13 cellular contexts compared by ENCODE assay signal in genomic region chr4:23022032-23022431, GRCh38.
DNase-seq lines count a peak whose midpoint lies in the region; ATAC-seq, FAIRE-seq and TF ChIP-seq lines count a peak whose summit lies in the region.
"Had no signal": no experiment of that assay in that cellular context is flagged by ENCODE, and none has a peak within 500 bp of the region (broad histone marks: within the 10 kb centered on the region; RNA-seq: fewer than 3 reads in every experiment).

No MANE protein-coding gene starts in this region.

- no peak overlapping the region for H3K27ac ChIP-seq in IMR-90 (ENCODE audit: insufficient read depth, low read length)
- no peak overlapping the region for H3K27ac ChIP-seq in H1 (ENCODE audit: low read depth, low read length)
- H3K27ac ChIP-seq in mesendoderm (ENCODE audit: low read depth, low read length): no peak overlapping the region
- H3K27ac ChIP-seq: C4-2B, testis had no signal

- H2AK5ac ChIP-seq in IMR-90 (ENCODE audit: low read depth, low read length) (no peak overlapping the region), H1 (ENCODE audit: low read depth, low read length) (no peak overlapping the region), mesendoderm (ENCODE audit: low read length) (no peak overlapping the region)

- intact Hi-C loops in IMR-90 (cut with micrococcal nuclease): no loop called here

- H2AK9ac ChIP-seq in IMR-90 (replicated peaks; ENCODE audit: low read depth, low read length, poor library complexity): no peak overlapping the region

- H2AFZ ChIP-seq in IMR-90 (replicated peaks; ENCODE audit: low read length, poor library complexity) (no peak overlapping the region), H1 (ENCODE audit: low read length) (peak overlapping the region; percentile 87)

- H3K4me3 ChIP-seq in AG04449 (ENCODE audit: low read depth, low read length) (no peak overlapping the region), IMR-90 (ENCODE audit: insufficient read depth, low read depth, low read length) (no peak overlapping the region), H1 (ENCODE audit: extremely low read depth in 1 of 4, insufficient read depth in 2 of 4, low read depth in 3 of 4, low read length in 4 of 4) (no peak overlapping the region), mesendoderm (ENCODE audit: low read length) (no peak overlapping the region)
- H3K4me3 ChIP-seq: testis had no signal

- H3K23ac ChIP-seq in IMR-90 (ENCODE audit: low read depth, low read length): no peak overlapping the region
- no peak overlapping the region for H3K23ac ChIP-seq in H1 (ENCODE audit: insufficient read length)
- no peak overlapping the region for H3K23ac ChIP-seq in mesendoderm (ENCODE audit: low read length)

- H3K36me3 ChIP-seq in IMR-90 (ENCODE audit: control insufficient read depth, insufficient read depth, low read length): no peaks in the 10 kb centered on the region
- H3K36me3 ChIP-seq in H1 (ENCODE audit: control insufficient read depth in 2 of 4, insufficient read depth in 4 of 4, low read length in 3 of 4): no peaks in the 10 kb centered on the region
- H3K36me3 ChIP-seq in mesendoderm (ENCODE audit: control insufficient read depth, insufficient read depth, low read length): no peaks in the 10 kb centered on the region

- no peaks in the 10 kb centered on the region for H3K9me1 ChIP-seq in IMR-90 (ENCODE audit: insufficient read depth, low read length)

- no peak overlapping the region for H2BK12ac ChIP-seq in H1 (ENCODE audit: low read depth, low read length)

- no peak overlapping the region for H3K14ac ChIP-seq in IMR-90 (replicated peaks; ENCODE audit: low read depth, low read length)
- no peak overlapping the region for H3K14ac ChIP-seq in H1 (ENCODE audit: insufficient read length)

- H3K79me2 ChIP-seq in H1 (ENCODE audit: control insufficient read depth in 1 of 2, insufficient read depth in 2 of 2, low read length in 2 of 2) (no peaks in the 10 kb centered on the region), mesendoderm (ENCODE audit: control insufficient read depth, insufficient read depth, low read length) (no peaks in the 10 kb centered on the region)

- H2BK15ac ChIP-seq in IMR-90 (ENCODE audit: low read depth, low read length) (no peak overlapping the region), H1 (ENCODE audit: low read length) (no peak overlapping the region), mesendoderm (replicated peaks; ENCODE audit: low read depth) (no peak overlapping the region)

- TF ChIP-seq EP300 in H1 (IDR thresholded peaks at IDR 0.05; ENCODE audit: borderline replicate concordance in 1 of 2, low read depth in 2 of 2, low read length in 2 of 2): no peak

- H3K4me1 ChIP-seq in IMR-90 (ENCODE audit: control insufficient read depth, insufficient read depth, low read length) (no peaks in the 10 kb centered on the region), H1 (replicated peaks in 1 of 4; ENCODE audit: control insufficient read depth in 3 of 4, insufficient read depth in 4 of 4, low read length in 3 of 4) (no peaks in the 10 kb centered on the region), mesendoderm (ENCODE audit: control insufficient read depth, low read depth, low read length) (no peaks in the 10 kb centered on the region)
- H3K4me1 ChIP-seq: testis had no signal

- dilution Hi-C loops in IMR-90 (cut with HindIII; ENCODE audit: low sequenced_read_pairs, unreplicated experiment): no loop called here

- H4K5ac ChIP-seq in IMR-90 (ENCODE audit: low read depth, low read length) (no peak overlapping the region), H1 (ENCODE audit: insufficient read length, low read depth, low read length) (no peak overlapping the region), mesendoderm (ENCODE audit: low read length) (no peak overlapping the region)

- H3K18ac ChIP-seq in IMR-90 (ENCODE audit: low read depth, low read length): no peak overlapping the region
- H3K18ac ChIP-seq in H1 (ENCODE audit: extremely low read depth, low read length): no peak overlapping the region; the same call in 1 of the 2 replicates
- H3K18ac ChIP-seq in mesendoderm (ENCODE audit: low read length): no peak overlapping the region

- H3K9me3 ChIP-seq in IMR-90 (ENCODE audit: control insufficient read depth, insufficient read depth, low read length) (no peaks in the 10 kb centered on the region; the same call in 1 of the 2 replicates), H1 (ENCODE audit: insufficient read depth in 2 of 2, low read depth in 1 of 2, low read length in 1 of 2) (no peaks in the 10 kb centered on the region)
- H3K9me3 ChIP-seq: testis had no signal

- no peak for TF ChIP-seq POLR2A in IMR-90 (IDR thresholded peaks at IDR 0.05; ENCODE audit: low read depth, low read length)
- TF ChIP-seq POLR2A in H1 (IDR thresholded peaks at IDR 0.05; ENCODE audit: control extremely low read depth in 1 of 2, low read depth in 2 of 2, low read length in 2 of 2): no peak

- H2BK120ac ChIP-seq in IMR-90 (ENCODE audit: low read depth, low read length): no peak overlapping the region
- no peak overlapping the region for H2BK120ac ChIP-seq in H1 (replicated peaks; ENCODE audit: low read depth, low read length)
- H2BK120ac ChIP-seq in mesendoderm (ENCODE audit: low read depth, low read length): no peak overlapping the region

- H3K9ac ChIP-seq in IMR-90 (ENCODE audit: low read depth, low read length): no peak overlapping the region
- no peak overlapping the region for H3K9ac ChIP-seq in H1 (replicated peaks in 1 of 4; ENCODE audit: extremely low read depth in 1 of 4, low read depth in 3 of 4, low read length in 3 of 4)
- no peak overlapping the region for H3K9ac ChIP-seq in mesendoderm (ENCODE audit: low read length)

- no TSS peak for BruUV-seq in IMR-90 (replicated peaks; lab: Mats Ljungman, UMichigan)

- POLR2A ChIA-PET in AG04449 (lab: Yijun Ruan, JAX) (interaction anchor here (1.2 kb wide), 1 partner anchor 53 kb away, joined by 4 read pairs; no protein-coding TSS in a partner anchor), IMR-90 (lab: Charles Lee; ENCODE audit: unreplicated experiment) (no interaction called here), H1 (lab: Charles Lee; ENCODE audit: partially characterized antibody) (no interaction called here)

- H4K8ac ChIP-seq in IMR-90 (ENCODE audit: low read depth in 2 of 2, low read length in 2 of 2): no peak overlapping the region
- no peak overlapping the region for H4K8ac ChIP-seq in H1 (ENCODE audit: extremely low read depth, insufficient read depth, low read length)
- no peak overlapping the region for H4K8ac ChIP-seq in mesendoderm (ENCODE audit: low read depth, low read length)

- peak; percentile 98 for DNase-seq in AG04449 (ENCODE audit: low read depth, low spot score)
- peak; percentile 9 for DNase-seq in IMR-90
- no peak for DNase-seq in H1 (ENCODE audit: low read depth in 1 of 2, low spot score in 2 of 2)
- peak; percentile 92 for DNase-seq in mesendoderm
- DNase-seq in NCI-H1105 treated with DMSO at 0.1 percent for 48 hours (lab: John Stamatoyannopoulos, UW): no peak
- no peak for DNase-seq in T-helper 1 cell
- DNase-seq: activated naive CD4-positive, alpha-beta T cell; NCI-H2081 treated with DMSO at 0.1 percent for 48 hours; occipital lobe; testis had no signal

- H3K4ac ChIP-seq in IMR-90 (ENCODE audit: low read depth, low read length) (no peak overlapping the region), H1 (replicated peaks; ENCODE audit: insufficient read length, low read depth, low read length) (no peak overlapping the region), mesendoderm (ENCODE audit: low read depth, low read length) (no peak overlapping the region)

- H4K91ac ChIP-seq in IMR-90 (ENCODE audit: insufficient read depth, low read depth, low read length) (no peak overlapping the region), H1 (replicated peaks; ENCODE audit: insufficient read length, low read length) (no peak overlapping the region)

- H3K27me3 ChIP-seq in IMR-90 (ENCODE audit: control insufficient read depth, insufficient read depth, low read length) (no peaks in the 10 kb centered on the region), H1 (replicated peaks in 1 of 4; ENCODE audit: control insufficient read depth in 3 of 4, extremely low read depth in 1 of 4, insufficient read depth in 3 of 4, low read length in 3 of 4) (no peaks in the 10 kb centered on the region), mesendoderm (ENCODE audit: insufficient read depth, low read length, poor library complexity) (no peaks in the 10 kb centered on the region)
- H3K27me3 ChIP-seq: testis had no signal

- H3K4me2 ChIP-seq in IMR-90 (ENCODE audit: low read depth, low read length): no peak overlapping the region
- no peak overlapping the region for H3K4me2 ChIP-seq in H1 (ENCODE audit: insufficient read depth in 1 of 2, low read depth in 2 of 2, low read length in 2 of 2)
- no peak overlapping the region for H3K4me2 ChIP-seq in mesendoderm (ENCODE audit: low read length)

- H4K20me1 ChIP-seq in IMR-90 (ENCODE audit: insufficient read depth, low read length) (no peaks in the 10 kb centered on the region), H1 (replicated peaks in 1 of 2; ENCODE audit: control insufficient read depth in 1 of 2, insufficient read depth in 2 of 2, low read length in 2 of 2) (no peaks in the 10 kb centered on the region)

- no peaks in the 10 kb centered on the region for H3K23me2 ChIP-seq in H1 (ENCODE audit: low read depth, low read length)

- CTCF ChIA-PET in AG04449 (lab: Yijun Ruan, JAX): interaction anchor here (1.5 kb wide), 1 partner anchor 10 kb away, joined by 4 read pairs; no protein-coding TSS in a partner anchor
- CTCF ChIA-PET in IMR-90 (lab: Yijun Ruan, JAX): no interaction called here
- CTCF ChIA-PET in H1 (lab: Charles Lee; ENCODE audit: partially characterized antibody): interaction anchor here (0.6 to 0.7 kb wide), 2 partner anchors 99 to 431 kb away, joined by 3 read pairs; no protein-coding TSS in a partner anchor

- no peak for TF ChIP-seq CTCF in AG04449 (IDR thresholded peaks at IDR 0.05; ENCODE audit: insufficient read depth, low read length, missing control alignments)
- no peak for TF ChIP-seq CTCF in IMR-90 (conservative IDR thresholded peaks at IDR 0.05; ENCODE audit: low read depth, low read length)
- no peak for TF ChIP-seq CTCF in H1 (IDR thresholded peaks at IDR 0.05; ENCODE audit: control extremely low read depth in 1 of 3, insufficient read depth in 1 of 3, low read depth in 1 of 3, low read length in 3 of 3)

- H2BK5ac ChIP-seq in IMR-90 (ENCODE audit: low read depth, low read length, poor library complexity, severe bottlenecking) (no peak overlapping the region), H1 (ENCODE audit: low read depth, low read length) (no peak overlapping the region), mesendoderm (ENCODE audit: low read length) (no peak overlapping the region)

- H2BK20ac ChIP-seq in IMR-90 (ENCODE audit: low read depth, low read length): no peak overlapping the region
- H2BK20ac ChIP-seq in H1 (ENCODE audit: low read length): no peak overlapping the region

- in situ Hi-C loops in IMR-90 (cut with MboI; ENCODE audit: low sequenced_read_pairs): no loop called here

- FAIRE-seq in H1 (lab: Jason Lieb, UNC): no peak

- H3K56ac ChIP-seq in IMR-90 (ENCODE audit: extremely low read depth, insufficient read depth, low read length) (no peak overlapping the region), H1 (replicated peaks; ENCODE audit: insufficient read length, low read depth, low read length) (no peak overlapping the region), mesendoderm (ENCODE audit: low read length) (no peak overlapping the region)

- TF ChIP-seq RAD21 in IMR-90 (IDR thresholded peaks at IDR 0.05; ENCODE audit: low read length) (no peak), H1 (IDR thresholded peaks at IDR 0.05 in 1 of 2, conservative IDR thresholded peaks at IDR 0.05 in 1 of 2; ENCODE audit: low read depth in 2 of 2, low read length in 2 of 2) (no peak)

- H3K79me1 ChIP-seq in IMR-90 (ENCODE audit: low read depth in 1 of 2, low read length in 2 of 2): no peaks in the 10 kb centered on the region
- no peaks in the 10 kb centered on the region for H3K79me1 ChIP-seq in H1 (ENCODE audit: low read depth, low read length)
- no peaks in the 10 kb centered on the region for H3K79me1 ChIP-seq in mesendoderm (ENCODE audit: low read length)

- no peak for ATAC-seq in IMR-90 (ENCODE audit: low read depth)
- ATAC-seq in GM19324 (IDR thresholded peaks at IDR 0.05; ENCODE audit: low FRiP score, unreplicated experiment): no peak
- no peak for ATAC-seq in GM19397 (IDR thresholded peaks at IDR 0.05; ENCODE audit: unreplicated experiment)

Comparison
In these comparisons a context has a peak if more than half of its experiments do, and no peak if none do; other contexts are left out.
1. DNase-seq: peak in AG04449 (single experiment), IMR-90 (single experiment) and mesendoderm (single experiment); none in H1 (0 of 2), NCI-H1105 treated with DMSO at 0.1 percent for 48 hours (single experiment) and T-helper 1 cell (0 of 5).